ENCODE assay signal across 17 cellular contexts in genomic region chr3:160200328-160200727, GRCh38. TPM values are rescaled to one million over a fixed set of nuclear protein-coding genes. Genes with fewer than 3 reads are reported as not detected.
DNase-seq lines count a peak whose midpoint lies in the region; ATAC-seq and TF ChIP-seq lines count a peak whose summit lies in the region.
"Had no signal": no experiment of that assay in that cellular context is flagged by ENCODE, and none has a peak within 500 bp of the region (broad histone marks: within the 10 kb centered on the region; RNA-seq: fewer than 3 reads in every experiment).

No MANE protein-coding gene starts in this region.

- no peaks in the 10 kb centered on the region for H3K4me1 ChIP-seq in Caco-2
- H3K4me1 ChIP-seq: vagina had no signal

- TF ChIP-seq CTCF in GM12865 (IDR thresholded peaks at IDR 0.05; ENCODE audit: insufficient read depth, low read depth, low read length, missing control alignments) (no peak), Caco-2 (IDR thresholded peaks at IDR 0.05; ENCODE audit: insufficient read depth in 1 of 2, low read depth in 1 of 2, low read length in 1 of 2, severe bottlenecking in 1 of 2, unreplicated experiment in 1 of 2) (no peak)

- intact Hi-C loops in Caco-2 (cut with micrococcal nuclease; ENCODE audit: unreplicated experiment): no loop called here

- H3K27me3 ChIP-seq in Caco-2 (replicated peaks; ENCODE audit: control insufficient read depth, insufficient read depth, low read length): no peaks in the 10 kb centered on the region
- H3K27me3 ChIP-seq: vagina had no signal

- no peak overlapping the region for H3K27ac ChIP-seq in caudate nucleus (ENCODE audit: low read depth, low read length)
- H3K27ac ChIP-seq: vagina had no signal

- ATAC-seq in HG02759 (IDR thresholded peaks at IDR 0.05; ENCODE audit: unreplicated experiment): peak; percentile 86
- ATAC-seq: left lobe of liver; naive thymus-derived CD8-positive, alpha-beta T cell; stimulated activated naive B cell treated with anti-CD40 and anti-IgM and Interleukin-4, amounts not matched to agents 10 μg/mL and 1 μg/mL and 100 μg/mL, for 72 hours had no signal

- H3K36me3 ChIP-seq in Caco-2 (ENCODE audit: control insufficient read depth, insufficient read depth, low read length): no peaks in the 10 kb centered on the region
- H3K36me3 ChIP-seq: vagina had no signal

- H3K36me3 Mint-ChIP-seq in Caco-2 (ENCODE audit: insufficient read depth, unreplicated experiment): no peaks in the 10 kb centered on the region
- H3K36me3 Mint-ChIP-seq: naive thymus-derived CD8-positive, alpha-beta T cell; stimulated activated naive B cell treated with anti-CD40 and anti-IgM and Interleukin-4, amounts not matched to agents 10 μg/mL and 1 μg/mL and 100 μg/mL, for 72 hours had no signal

- BruUV-seq in Caco-2 (replicated peaks; lab: Mats Ljungman, UMichigan): no TSS peak

- DNase-seq in GM12865 (ENCODE audit: low read depth) (peak; percentile 30), NCI-H146 (lab: John Stamatoyannopoulos, UW) (peak; percentile 95), RPMI7951 (ENCODE audit: low read depth) (peak; percentile 11), Caco-2 (no peak), caudate nucleus (lab: John Stamatoyannopoulos, UW) (no peak), NCI-H2227 (lab: John Stamatoyannopoulos, UW; ENCODE audit: unreplicated experiment) (no peak), OCI-M2 (lab: John Stamatoyannopoulos, UW; ENCODE audit: unreplicated experiment) (no peak)
- DNase-seq: ACHN; activated CD4-positive, alpha-beta T cell treated with anti-CD3 and anti-CD28 coated beads, Interleukin-2, amount 50 U/mL, for 4 hours; H9; naive thymus-derived CD8-positive, alpha-beta T cell; NCI-H1048; stimulated activated CD4-positive, alpha-beta T cell treated with anti-CD3 and anti-CD28 coated beads, Interleukin-4, amount 100 ng/mL, for 4 hours; stimulated activated naive B cell treated with anti-CD40 and anti-IgM and Interleukin-4, amounts not matched to agents 10 μg/mL and 1 μg/mL and 100 μg/mL, for 72 hours had no signal

- no peaks in the 10 kb centered on the region for H3K27me3 Mint-ChIP-seq in Caco-2 (ENCODE audit: insufficient read depth, unreplicated experiment)

- no peak overlapping the region for H3K4me3 Mint-ChIP-seq in Caco-2 (ENCODE audit: unreplicated experiment)
- H3K4me3 Mint-ChIP-seq: H9; naive thymus-derived CD8-positive, alpha-beta T cell; stimulated activated naive B cell treated with anti-CD40 and anti-IgM and Interleukin-4, amounts not matched to agents 10 μg/mL and 1 μg/mL and 100 μg/mL, for 72 hours had no signal

- H3K4me3 ChIP-seq in GM12865 (ENCODE audit: low read depth, low read length) (no peak overlapping the region), Caco-2 (ENCODE audit: low read depth, low read length) (no peak overlapping the region)
- H3K4me3 ChIP-seq: vagina had no signal

- H3K27ac Mint-ChIP-seq in Caco-2 (ENCODE audit: unreplicated experiment): no peak overlapping the region
- H3K27ac Mint-ChIP-seq: H9; naive thymus-derived CD8-positive, alpha-beta T cell; stimulated activated naive B cell treated with anti-CD40 and anti-IgM and Interleukin-4, amounts not matched to agents 10 μg/mL and 1 μg/mL and 100 μg/mL, for 72 hours had no signal

- H3K4me1 Mint-ChIP-seq in Caco-2 (ENCODE audit: low read depth, unreplicated experiment): no peaks in the 10 kb centered on the region
- H3K4me1 Mint-ChIP-seq: H9; naive thymus-derived CD8-positive, alpha-beta T cell had no signal

- POLR2A ChIA-PET in Caco-2 (lab: Charles Lee): no interaction called here

- CTCF ChIA-PET in Caco-2 (lab: Charles Lee): interaction anchor here (0.9 kb wide), 1 partner anchor 37 kb away, joined by 4 read pairs; no protein-coding TSS in a partner anchor

- no peaks in the 10 kb centered on the region for H3K9me3 ChIP-seq in Caco-2
- H3K9me3 ChIP-seq: vagina had no signal

- no peaks in the 10 kb centered on the region for H3K9me3 Mint-ChIP-seq in Caco-2 (ENCODE audit: unreplicated experiment)
- H3K9me3 Mint-ChIP-seq: H9 had no signal

RNA-seq across cellular contexts. Expression of gene C3orf80, which starts 24.9 kb away (rescaled TPM):
- 0.48 and 0.49 TPM in 2 replicates for total RNA-seq in RPMI7951 (2014; rRNA removed; shearing (Covaris generic))
- 3.2 and 3.7 TPM in 2 replicates for total RNA-seq in Caco-2 (2022)
- total RNA-seq: naive thymus-derived CD8-positive, alpha-beta T cell; vagina had no signal

Comparison
In these comparisons a context has a peak if more than half of its experiments do, and no peak if none do; other contexts are left out.
1. DNase-seq: peak in GM12865 (single experiment), NCI-H146 (single experiment) and RPMI7951 (single experiment); none in Caco-2 (0 of 2), caudate nucleus (0 of 61), NCI-H2227 (single experiment) and OCI-M2 (single experiment).